In genomic region chr9:4680750-4681149, GRCh38 we compare ENCODE assay signal across 8 cellular contexts. TPM values are rescaled to one million over a fixed set of nuclear protein-coding genes. Genes with fewer than 3 reads are reported as not detected.
DNase-seq lines count a peak whose midpoint lies in the region; ATAC-seq and TF ChIP-seq lines count a peak whose summit lies in the region.

No MANE protein-coding gene starts in this region.

- H3K9me3 ChIP-seq in Panc1 (ENCODE audit: control insufficient read depth, insufficient read depth, low read depth, low read length): no peaks in the 10 kb centered on the region
- H3K9me3 ChIP-seq in sigmoid colon: no peaks in the 10 kb centered on the region

- peaks cover 20% of the 10 kb centered on the region for H3K4me1 Mint-ChIP-seq in activated T-cell treated with anti-CD3 and anti-CD28 coated beads, Interleukin-2, amount 50 U/mL, for 24 hours (ENCODE audit: low read depth)

- in situ Hi-C loops in Panc1 (cut with HindIII; ENCODE audit: low pct_unique_long_range_greater_than_20kb, low sequenced_read_pairs): no loop called here

- H3K36me3 ChIP-seq in Panc1 (ENCODE audit: control insufficient read depth, insufficient read depth, low read length) (peaks cover 3% of the 10 kb centered on the region; the same call in 1 of the 2 replicates), sigmoid colon (peaks cover 0 to 10% (median 3%) of the 10 kb centered on the region in 4 donors)

- ATAC-seq in Panc1 (no peak), GM18867 (IDR thresholded peaks at IDR 0.05; ENCODE audit: unreplicated experiment) (no peak)

- no peak for TF ChIP-seq POLR2A in sigmoid colon (IDR thresholded peaks at IDR 0.05)

- TF ChIP-seq CTCF in Panc1 (IDR thresholded peaks at IDR 0.05): no peak
- no peak for TF ChIP-seq CTCF in sigmoid colon (IDR thresholded peaks at IDR 0.05)

- BruUV-seq in Panc1 (replicated peaks; lab: Mats Ljungman, UMichigan): TSS peak; percentile 87

- DNase-seq in ELR (ENCODE audit: low read depth): peak; percentile 28
- no peak for DNase-seq in Panc1 (ENCODE audit: low read depth, low spot score)
- peak; percentile 61 for DNase-seq in fibroblast of peridontal ligament (ENCODE audit: extremely low read depth)
- DNase-seq in sigmoid colon: no peak
- DNase-seq in activated CD4-positive, CD25-positive, alpha-beta regulatory T cell treated with anti-CD3 and anti-CD28 coated beads, Interleukin-2, amount 50 U/mL, for 72 hours: no peak
- DNase-seq in cortex of kidney (lab: John Stamatoyannopoulos, UW): no peak
- no peak for DNase-seq in activated T-cell treated with anti-CD3 and anti-CD28 coated beads, Interleukin-2, amount 50 U/mL, for 24 hours

- peaks cover 20% of the 10 kb centered on the region for H3K36me3 Mint-ChIP-seq in activated T-cell treated with anti-CD3 and anti-CD28 coated beads, Interleukin-2, amount 50 U/mL, for 24 hours (ENCODE audit: low read depth)

- CTCF ChIA-PET in Panc1 (lab: Charles Lee): no interaction called here

- no peaks in the 10 kb centered on the region for H3K27me3 ChIP-seq in Panc1 (ENCODE audit: control insufficient read depth, insufficient read depth, low read length)
- no peaks in the 10 kb centered on the region for H3K27me3 ChIP-seq in sigmoid colon

- no peaks in the 10 kb centered on the region for H3K4me1 ChIP-seq in Panc1 (ENCODE audit: control insufficient read depth, insufficient read depth, low read length)
- H3K4me1 ChIP-seq in sigmoid colon: peaks cover 0 to 49% (median 33%) of the 10 kb centered on the region in 4 donors

- no peaks in the 10 kb centered on the region for H3K9me3 Mint-ChIP-seq in activated T-cell treated with anti-CD3 and anti-CD28 coated beads, Interleukin-2, amount 50 U/mL, for 24 hours

- no peak overlapping the region for H3K4me3 Mint-ChIP-seq in activated T-cell treated with anti-CD3 and anti-CD28 coated beads, Interleukin-2, amount 50 U/mL, for 24 hours

- intact Hi-C loops in Panc1 (cut with micrococcal nuclease; ENCODE audit: unreplicated experiment): no loop called here
- intact Hi-C loops in sigmoid colon (cut with DNase I): loop anchor here (10.0 kb wide), 1 partner anchor 386 kb away; no protein-coding TSS in a partner anchor

- no peaks in the 10 kb centered on the region for H3K27me3 Mint-ChIP-seq in activated T-cell treated with anti-CD3 and anti-CD28 coated beads, Interleukin-2, amount 50 U/mL, for 24 hours

- TF ChIP-seq EP300 in sigmoid colon (IDR thresholded peaks at IDR 0.05): no peak

- WGBS in sigmoid colon, 2 donors: 17 to 53% methylated on average over 2 of the region's 2 CpGs

- no peak overlapping the region for H3K27ac Mint-ChIP-seq in activated T-cell treated with anti-CD3 and anti-CD28 coated beads, Interleukin-2, amount 50 U/mL, for 24 hours

- POLR2A ChIA-PET in Panc1 (lab: Charles Lee): no interaction called here

- H3K27ac ChIP-seq in Panc1 (ENCODE audit: low read length) (peak overlapping the region; percentile 77), sigmoid colon (peak overlapping the region; percentile 93 to 99 (median 98))

- H3K4me3 ChIP-seq in Panc1 (ENCODE audit: low read depth in 2 of 2, low read length in 2 of 2) (peak overlapping the region; percentile 63 to 71; a peak in 3 of 4 replicates), sigmoid colon (peak overlapping the region; percentile 69 to 96 (median 82))

RNA-seq across cellular contexts. Expression of gene CDC37L1, which starts 1.4 kb away (rescaled TPM):
- total RNA-seq in Panc1 (2021; ENCODE audit: unreplicated experiment) (3.0 TPM), sigmoid colon (10 to 100 TPM; 30.7 to 40.6 (median 33.3) TPM)
- polyA plus RNA-seq in Panc1 (2012; ENCODE audit: insufficient read length): 2.6 TPM
- polyA plus RNA-seq in sigmoid colon: 10 to 100 TPM in 1 of 3 donors, 1 to 10 TPM in 2; 8.4 to 11.6 (median 9.9) TPM

RNA-seq across cellular contexts. Expression of gene SPATA6L, which starts 14.5 kb away (rescaled TPM):
- total RNA-seq in Panc1 (2021; ENCODE audit: unreplicated experiment) (0.13 TPM), sigmoid colon (1 to 10 TPM; 1.4 to 3.3 (median 2.2) TPM)
- polyA plus RNA-seq in Panc1 (2012; ENCODE audit: insufficient read length): 0.45 TPM
- 1 to 10 TPM; 1.4 to 2.4 (median 2.0) TPM for polyA plus RNA-seq in sigmoid colon

RNA-seq across cellular contexts. Expression of gene PLPP6, which starts 18.7 kb away (rescaled TPM):
- total RNA-seq in Panc1 (2021; ENCODE audit: unreplicated experiment): 1.8 TPM
- 1.6 TPM for polyA plus RNA-seq in Panc1 (2012; ENCODE audit: insufficient read length)
- total RNA-seq in sigmoid colon: 1 to 10 TPM; 3.0 to 6.9 (median 3.7) TPM
- 10 to 100 TPM in 1 of 3 donors, 1 to 10 TPM in 2; 3.0 to 10.7 (median 3.7) TPM for polyA plus RNA-seq in sigmoid colon

Comparison
In these comparisons a context has a peak if more than half of its experiments do, and no peak if none do; other contexts are left out.
1. DNase-seq: peak in ELR (single experiment) and fibroblast of peridontal ligament (single experiment); none in Panc1 (single experiment), sigmoid colon (single experiment), activated CD4-positive, CD25-positive, alpha-beta regulatory T cell treated with anti-CD3 and anti-CD28 coated beads, Interleukin-2, amount 50 U/mL, for 72 hours (single experiment), cortex of kidney (single experiment) and activated T-cell treated with anti-CD3 and anti-CD28 coated beads, Interleukin-2, amount 50 U/mL, for 24 hours (single experiment).